Comparison of ENCODE assay signal across 10 cellular contexts in genomic region chr1:225447001-225447615, GRCh38. TPM values are rescaled to one million over a fixed set of nuclear protein-coding genes. Genes with fewer than 3 reads are reported as not detected.
DNase-seq lines count a peak whose midpoint lies in the region; ATAC-seq and TF ChIP-seq lines count a peak whose summit lies in the region.
"Had no signal": no experiment of that assay in that cellular context is flagged by ENCODE, and none has a peak within 500 bp of the region (broad histone marks: within the 10 kb centered on the region; RNA-seq: fewer than 3 reads in every experiment).

No MANE protein-coding gene starts in this region.

- H3K79me2 ChIP-seq in mammary epithelial cell (ENCODE audit: insufficient read depth, low read length): no peaks in the 10 kb centered on the region
- no peaks in the 10 kb centered on the region for H3K79me2 ChIP-seq in neural progenitor cell (ENCODE audit: low read depth)

- 72% methylated on average over 9 of the region's 9 CpGs for WGBS in mammary epithelial cell (ENCODE audit: low coverage, missing lambda C conversion rate)
- 72 to 77% methylated on average over 9 of the region's 9 CpGs for WGBS in endodermal cell (ENCODE audit: insufficient coverage in 1 of 2, insufficient read length in 1 of 2), 2 experiments

- H3K27me3 ChIP-seq in breast epithelium: no peaks in the 10 kb centered on the region
- no peaks in the 10 kb centered on the region for H3K27me3 ChIP-seq in mammary epithelial cell (ENCODE audit: insufficient read depth, low read length)
- no peaks in the 10 kb centered on the region for H3K27me3 ChIP-seq in endodermal cell (ENCODE audit: control insufficient read depth, insufficient read depth, low read length, poor library complexity, severe bottlenecking)
- H3K27me3 ChIP-seq in neural progenitor cell: no peaks in the 10 kb centered on the region
- no peaks in the 10 kb centered on the region for H3K27me3 ChIP-seq in uterus

- no peak for TF ChIP-seq CTCF in breast epithelium (IDR thresholded peaks at IDR 0.05)
- no peak for TF ChIP-seq CTCF in mammary epithelial cell (conservative IDR thresholded peaks at IDR 0.05 in 1 of 2, IDR thresholded peaks at IDR 0.05 in 1 of 2; ENCODE audit: extremely low read depth in 1 of 2, insufficient read depth in 1 of 2, low read depth in 1 of 2, low read length in 2 of 2)
- no peak for TF ChIP-seq CTCF in endodermal cell (conservative IDR thresholded peaks at IDR 0.05)
- TF ChIP-seq CTCF in neural progenitor cell (IDR thresholded peaks at IDR 0.05): no peak
- no peak for TF ChIP-seq CTCF in uterus (IDR thresholded peaks at IDR 0.05)

- H2AFZ ChIP-seq in mammary epithelial cell (ENCODE audit: low read depth, low read length): no peak overlapping the region
- peak overlapping the region; percentile 22 for H2AFZ ChIP-seq in neural progenitor cell (replicated peaks)

- H3K27ac ChIP-seq in breast epithelium (peak overlapping the region; percentile 57 to 78), mammary epithelial cell (ENCODE audit: insufficient read depth, low read depth, low read length) (no peak overlapping the region), endodermal cell (ENCODE audit: low read depth, low read length) (no peak overlapping the region), neural progenitor cell (no peak overlapping the region), uterus (peak overlapping the region; percentile 91 to 94)

- in situ Hi-C loops in mammary epithelial cell (cut with MboI; ENCODE audit: low sequenced_read_pairs in 2 of 2) (no loop called here), KBM-7 (cut with MboI; ENCODE audit: low pct_unique_long_range_greater_than_20kb, low sequenced_read_pairs) (no loop called here)

- H3K4me2 ChIP-seq in mammary epithelial cell (ENCODE audit: insufficient read depth, low read depth, low read length): no peak overlapping the region
- H3K4me2 ChIP-seq in neural progenitor cell: peak overlapping the region; percentile 10

- no peak overlapping the region for H3K4me3 Mint-ChIP-seq in endodermal cell
- H3K4me3 Mint-ChIP-seq in neural progenitor cell: no peak overlapping the region
- H3K4me3 Mint-ChIP-seq in stimulated activated memory B cell treated with anti-CD40 and anti-IgM and Interleukin-4, amounts not matched to agents 10 μg/mL and 1 μg/mL and 100 μg/mL, for 72 hours: no peak overlapping the region

- H3K36me3 ChIP-seq in breast epithelium: no peaks in the 10 kb centered on the region
- no peaks in the 10 kb centered on the region for H3K36me3 ChIP-seq in mammary epithelial cell (ENCODE audit: insufficient read depth, low read length)
- H3K36me3 ChIP-seq in endodermal cell (ENCODE audit: control insufficient read depth, insufficient read depth, low read length): no peaks in the 10 kb centered on the region
- H3K36me3 ChIP-seq in neural progenitor cell: no peaks in the 10 kb centered on the region
- H3K36me3 ChIP-seq in uterus: no peaks in the 10 kb centered on the region

- dilution Hi-C loops in mammary epithelial cell (cut with HindIII; ENCODE audit: low sequenced_read_pairs): no loop called here

- no TSS peak for BruUV-seq in mammary epithelial cell (replicated peaks; lab: Mats Ljungman, UMichigan)

- no peaks in the 10 kb centered on the region for H3K9me3 ChIP-seq in breast epithelium
- no peaks in the 10 kb centered on the region for H3K9me3 ChIP-seq in mammary epithelial cell (replicated peaks; ENCODE audit: insufficient read depth, low read length)
- no peaks in the 10 kb centered on the region for H3K9me3 ChIP-seq in endodermal cell (ENCODE audit: control insufficient read depth, low read length)
- H3K9me3 ChIP-seq in neural progenitor cell (ENCODE audit: low read depth): no peaks in the 10 kb centered on the region
- no peaks in the 10 kb centered on the region for H3K9me3 ChIP-seq in uterus

- no peaks in the 10 kb centered on the region for H3K9me3 Mint-ChIP-seq in endodermal cell
- no peaks in the 10 kb centered on the region for H3K9me3 Mint-ChIP-seq in neural progenitor cell
- H3K9me3 Mint-ChIP-seq in stimulated activated memory B cell treated with anti-CD40 and anti-IgM and Interleukin-4, amounts not matched to agents 10 μg/mL and 1 μg/mL and 100 μg/mL, for 72 hours: no peaks in the 10 kb centered on the region

- DNase-seq in breast epithelium (ENCODE audit: low spot score in 2 of 2) (no peak), mammary epithelial cell (no peak), endodermal cell (peak; percentile 62), neural progenitor cell (ENCODE audit: low spot score) (no peak), uterus (no peak), KBM-7 (no peak), T-helper 2 cell (no peak)
- DNase-seq: activated effector memory CD4-positive, alpha-beta T cell treated with Interleukin-2 at 50 U/mL for 16 hours; NCI-H446 had no signal

- ATAC-seq in stimulated activated memory B cell treated with anti-CD40 and anti-IgM and Interleukin-4, amounts not matched to agents 10 μg/mL and 1 μg/mL and 100 μg/mL, for 72 hours: no peak

- no peaks in the 10 kb centered on the region for H3F3A ChIP-seq in neural progenitor cell (ENCODE audit: low read depth)

- CTCF ChIA-PET in mammary epithelial cell (lab: Charles Lee; ENCODE audit: low non-redundant PET): no interaction called here

- peaks cover 40% of the 10 kb centered on the region for H3K27me3 Mint-ChIP-seq in endodermal cell (ENCODE audit: insufficient read depth)
- H3K27me3 Mint-ChIP-seq in neural progenitor cell (ENCODE audit: insufficient read depth, low read depth): peaks cover 12% of the 10 kb centered on the region
- no peaks in the 10 kb centered on the region for H3K27me3 Mint-ChIP-seq in stimulated activated memory B cell treated with anti-CD40 and anti-IgM and Interleukin-4, amounts not matched to agents 10 μg/mL and 1 μg/mL and 100 μg/mL, for 72 hours

- H3K4me1 ChIP-seq in breast epithelium (peaks cover 5 to 8% of the 10 kb centered on the region in 2 donors), mammary epithelial cell (ENCODE audit: insufficient read depth, low read length) (peaks cover 30% of the 10 kb centered on the region), endodermal cell (ENCODE audit: control insufficient read depth, insufficient read depth, low read length) (peaks cover 10% of the 10 kb centered on the region), neural progenitor cell (peaks cover 9% of the 10 kb centered on the region), uterus (peaks cover 27% of the 10 kb centered on the region in 2 donors)

- no peak for TF ChIP-seq POLR2A in breast epithelium (IDR thresholded peaks at IDR 0.05)
- no peak for TF ChIP-seq POLR2A in uterus (IDR thresholded peaks at IDR 0.05)

- H3K27ac Mint-ChIP-seq in endodermal cell (no peak overlapping the region), neural progenitor cell (peak overlapping the region; percentile 83)
- H3K27ac Mint-ChIP-seq in stimulated activated memory B cell treated with anti-CD40 and anti-IgM and Interleukin-4, amounts not matched to agents 10 μg/mL and 1 μg/mL and 100 μg/mL, for 72 hours: no peak overlapping the region

- H4K20me1 ChIP-seq in mammary epithelial cell (ENCODE audit: insufficient read depth, low read length): no peaks in the 10 kb centered on the region
- no peaks in the 10 kb centered on the region for H4K20me1 ChIP-seq in neural progenitor cell (ENCODE audit: low read depth)

- H3K9ac ChIP-seq in mammary epithelial cell (ENCODE audit: insufficient read depth, low read length) (no peak overlapping the region), endodermal cell (ENCODE audit: extremely low read depth, low read length, poor library complexity, severe bottlenecking) (no peak overlapping the region), neural progenitor cell (no peak overlapping the region)

- H3K36me3 Mint-ChIP-seq in endodermal cell (ENCODE audit: low read depth): no peaks in the 10 kb centered on the region
- no peaks in the 10 kb centered on the region for H3K36me3 Mint-ChIP-seq in neural progenitor cell
- H3K36me3 Mint-ChIP-seq in stimulated activated memory B cell treated with anti-CD40 and anti-IgM and Interleukin-4, amounts not matched to agents 10 μg/mL and 1 μg/mL and 100 μg/mL, for 72 hours: no peaks in the 10 kb centered on the region

- H3K4me3 ChIP-seq in breast epithelium: no peak overlapping the region
- H3K4me3 ChIP-seq in mammary epithelial cell (replicated peaks in 1 of 3; ENCODE audit: insufficient read depth in 1 of 3, low read depth in 2 of 3, low read length in 3 of 3): no peak overlapping the region
- H3K4me3 ChIP-seq in endodermal cell (ENCODE audit: low read length): no peak overlapping the region
- no peak overlapping the region for H3K4me3 ChIP-seq in neural progenitor cell
- no peak overlapping the region for H3K4me3 ChIP-seq in uterus

- H3K4me1 Mint-ChIP-seq in endodermal cell (peaks cover 20% of the 10 kb centered on the region), neural progenitor cell (peaks cover 23% of the 10 kb centered on the region)
- peaks cover 37% of the 10 kb centered on the region for H3K4me1 Mint-ChIP-seq in stimulated activated memory B cell treated with anti-CD40 and anti-IgM and Interleukin-4, amounts not matched to agents 10 μg/mL and 1 μg/mL and 100 μg/mL, for 72 hours

- intact Hi-C loops in breast epithelium (cut with DNase I; ENCODE audit: low total_unique reads): loop anchor here (5.0 kb wide), 1 partner anchor 380 kb away; no protein-coding TSS in a partner anchor
- intact Hi-C loops in mammary epithelial cell (cut with micrococcal nuclease): no loop called here
- intact Hi-C loops in uterus (cut with DNase I; ENCODE audit: low total_unique reads): no loop called here

RNA-seq across cellular contexts. Expression of gene LBR, which starts 19.3 kb away (rescaled TPM):
- total RNA-seq in breast epithelium (10 to 100 TPM; 20.3 to 36.1 (median 29.6) TPM), mammary epithelial cell (10 to 100 TPM; 17.7 to 35.7 TPM), endodermal cell (10 to 100 TPM; 49.8 to 72.3 TPM), neural progenitor cell (ENCODE audit: low replicate concordance) (116 and 171 TPM in 2 replicates), uterus (100 to 1,000 TPM in 2 of 4 donors, 10 to 100 TPM in 2; 55.1 to 178 (median 92.6) TPM)
- polyA plus RNA-seq in mammary epithelial cell: 16.1 TPM
- 54.8 TPM for polyA minus RNA-seq in mammary epithelial cell
- 98.3 TPM for polyA plus RNA-seq in endodermal cell (2013, experiment 1 of 2)
- 96.7 TPM for polyA plus RNA-seq in endodermal cell (2013, experiment 2 of 2)

Comparison
In these comparisons a context has a peak if more than half of its experiments do, and no peak if none do; other contexts are left out.
1. H3K27ac ChIP-seq: peak in breast epithelium (2 of 2) and uterus (2 of 2); none in mammary epithelial cell (single experiment), endodermal cell (single experiment) and neural progenitor cell (single experiment).